Comparison of ENCODE assay signal across 8 cellular contexts in genomic region chr3:97738761-97739160, GRCh38.
"Had no signal": no experiment of that assay in that cellular context is flagged by ENCODE, and none has a peak within 500 bp of the region (broad histone marks: within the 10 kb centered on the region; RNA-seq: fewer than 3 reads in every experiment).

No MANE protein-coding gene starts in this region.

- H3K36me3 Mint-ChIP-seq: IgD-negative memory B cell had no signal

- DNase-seq: IMR-90, KBM-7, KG1 had no signal

- H3K9me3 Mint-ChIP-seq: IgD-negative memory B cell had no signal

- H3K4me3 ChIP-seq: K562 had no signal

- ATAC-seq: HepG2, K562 had no signal

- H3K4me2 ChIP-seq: KMS-11 had no signal

- H3K27ac ChIP-seq: HL-60, KMS-11 had no signal

- H3K27ac Mint-ChIP-seq: IgD-negative memory B cell had no signal

- H3K4me1 Mint-ChIP-seq: IgD-negative memory B cell had no signal

- H3K4me3 Mint-ChIP-seq: IgD-negative memory B cell had no signal
